Comparison of ENCODE assay signal across 8 cellular contexts in the genomic region with DNA sequence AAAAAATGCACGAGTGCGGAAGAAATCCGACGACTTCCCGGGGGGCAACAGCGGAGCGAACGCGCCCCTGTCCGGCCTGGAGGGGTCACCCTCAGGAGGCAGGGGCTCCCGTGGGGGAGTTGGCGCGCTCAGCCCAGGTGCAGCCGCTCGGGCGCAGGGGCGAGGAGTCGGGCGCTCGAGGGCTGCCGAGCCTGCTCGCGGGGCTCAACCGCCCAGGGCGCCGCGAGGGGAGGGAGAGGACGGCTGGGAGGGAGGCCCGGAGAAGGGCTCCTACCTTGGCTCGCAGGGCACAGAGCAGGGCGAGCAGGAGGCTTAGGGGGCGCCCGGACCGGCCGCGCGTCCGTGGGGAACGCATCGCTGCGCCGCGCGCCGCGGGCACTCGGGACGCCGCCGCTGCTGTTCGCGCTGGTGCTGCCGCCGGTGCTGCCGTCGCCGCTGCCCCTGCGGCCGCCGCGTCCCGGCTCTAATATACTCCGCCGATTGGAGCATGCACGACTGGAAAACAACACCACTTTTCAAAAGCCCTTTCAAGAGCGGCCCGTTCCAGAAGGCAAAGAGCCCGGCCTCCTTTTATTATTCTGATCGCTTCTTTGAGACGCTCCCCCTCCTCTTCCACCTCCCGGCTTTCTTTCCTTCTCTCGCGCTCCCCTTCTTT. TPM values are rescaled to one million over a fixed set of nuclear protein-coding genes. Genes with fewer than 3 reads are reported as not detected.
DNase-seq lines count a peak whose midpoint lies in the region; ATAC-seq and TF ChIP-seq lines count a peak whose summit lies in the region.

No MANE protein-coding gene starts in this region.

- DNase-seq in AG04450 (ENCODE audit: low read depth, low spot score) (no peak), PC-9 (peak in 1 of 2 experiments; percentile 27), caudate nucleus (lab: John Stamatoyannopoulos, UW) (peak in 36 of 61 donors; percentile 10 to 75 (median 51)), kidney epithelial cell (ENCODE audit: low read depth) (no peak)
- DNase-seq in stimulated activated naive CD8-positive, alpha-beta T cell treated with anti-CD3 and anti-CD28 coated beads, Interleukin-15, Interleukin-2, amounts not matched to agents 100 U/mL and 50 U/mL, for 24 hours: peak; percentile 24

- H3F3A ChIP-seq in PC-9 (ENCODE audit: insufficient read depth, low read depth): no peaks in the 10 kb centered on the region; the same call in 1 of the 2 replicates

- H3K79me2 ChIP-seq in PC-9 (ENCODE audit: low read depth): peaks cover 48% of the 10 kb centered on the region

- TF ChIP-seq CTCF in AG04450 (IDR thresholded peaks at IDR 0.05; ENCODE audit: low read depth, low read length): no peak
- no peak for TF ChIP-seq CTCF in PC-9 (conservative IDR thresholded peaks at IDR 0.05)
- TF ChIP-seq CTCF in kidney epithelial cell (IDR thresholded peaks at IDR 0.05; ENCODE audit: insufficient read depth, low read length, poor library complexity, severe bottlenecking): no peak

- peak overlapping the region; percentile 81 for H3K27ac ChIP-seq in AG04450 (ENCODE audit: low read depth, low read length)
- peak overlapping the region; percentile 97 for H3K27ac ChIP-seq in PC-9
- peak overlapping the region; percentile 86 for H3K27ac ChIP-seq in caudate nucleus (ENCODE audit: low read depth, low read length)

- H3K9me2 ChIP-seq in PC-9 (ENCODE audit: insufficient read depth): no peaks in the 10 kb centered on the region

- no peaks in the 10 kb centered on the region for H4K20me1 ChIP-seq in PC-9 (ENCODE audit: insufficient read depth)

- peak overlapping the region; percentile 74 for H2AFZ ChIP-seq in PC-9

- BruUV-seq in PC-9 (replicated peaks; lab: Mats Ljungman, UMichigan): TSS peak; percentile 55

- H3K36me3 ChIP-seq in PC-9 (ENCODE audit: low read depth): peaks cover 5% of the 10 kb centered on the region; the same call in 1 of the 2 replicates
- H3K36me3 ChIP-seq in kidney epithelial cell (ENCODE audit: control insufficient read depth, insufficient read depth, low read length): no peaks in the 10 kb centered on the region

- peak overlapping the region; percentile 79 for H3K4me2 ChIP-seq in PC-9

- CTCF ChIA-PET in AG04450 (lab: Charles Lee): interaction anchor here (1.3 to 2.0 kb wide), 3 partner anchors 10 to 532 kb away, joined by 4 to 9 read pairs (median 7); no protein-coding TSS in a partner anchor
- CTCF ChIA-PET in PC-9 (lab: Charles Lee): interaction anchor here (0.6 to 0.7 kb wide), 4 partner anchors 30 to 225 kb away, joined by 3 to 7 read pairs (median 3); no protein-coding TSS in a partner anchor

- intact Hi-C loops in PC-9 (cut with micrococcal nuclease; ENCODE audit: unreplicated experiment): loop anchor here (2.0 to 5.0 kb wide), 7 partner anchors 81 to 1056 kb away; no protein-coding TSS in a partner anchor

- POLR2A ChIA-PET in AG04450 (lab: Yijun Ruan, JAX) (interaction anchor here (0.7 to 1.6 kb wide), 9 partner anchors 20 to 494 kb away, joined by 3 to 8 read pairs (median 4); no protein-coding TSS in a partner anchor), PC-9 (lab: Charles Lee; ENCODE audit: unreplicated experiment) (interaction anchor here (0.6 kb wide), 1 partner anchor 357 kb away, joined by 6 read pairs; no protein-coding TSS in a partner anchor)

- no peaks in the 10 kb centered on the region for H3K27me3 ChIP-seq in AG04450 (ENCODE audit: control insufficient read depth, insufficient read depth, low read length)
- no peaks in the 10 kb centered on the region for H3K27me3 ChIP-seq in PC-9 (ENCODE audit: insufficient read depth, low read depth)
- no peaks in the 10 kb centered on the region for H3K27me3 ChIP-seq in kidney epithelial cell (ENCODE audit: control insufficient read depth, insufficient read depth, low read length)

- H3K4me3 ChIP-seq in AG04450 (ENCODE audit: low read depth, low read length) (peak overlapping the region; percentile 88), PC-9 (peak overlapping the region; percentile 84), kidney epithelial cell (ENCODE audit: low read depth, low read length) (peak overlapping the region; percentile 74)

- no peaks in the 10 kb centered on the region; the same call in 1 of the 2 replicates for H3K9me3 ChIP-seq in AG04450 (ENCODE audit: control insufficient read depth, insufficient read depth, low read length)
- no peaks in the 10 kb centered on the region for H3K9me3 ChIP-seq in PC-9 (ENCODE audit: insufficient read depth, low read depth)

- peaks cover 16% of the 10 kb centered on the region for H3K4me1 ChIP-seq in PC-9 (replicated peaks; ENCODE audit: insufficient read depth)

- TF ChIP-seq POLR2A in GM15510 (IDR thresholded peaks at IDR 0.05; ENCODE audit: borderline replicate concordance, extremely low read depth, insufficient read length): peak; percentile 2

- ATAC-seq in stimulated activated naive CD8-positive, alpha-beta T cell treated with anti-CD3 and anti-CD28 coated beads, Interleukin-15, Interleukin-2, amounts not matched to agents 100 U/mL and 50 U/mL, for 24 hours: no peak
- ATAC-seq in HG03097 (IDR thresholded peaks at IDR 0.05; ENCODE audit: low FRiP score, unreplicated experiment) (no peak), GM21528 (IDR thresholded peaks at IDR 0.05; ENCODE audit: low FRiP score, unreplicated experiment) (no peak)

RNA-seq across cellular contexts. Expression of a gene that starts 0.5 kb away (rescaled TPM):
- polyA plus RNA-seq in AG04450 (2011; rRNA removed): 13.5 and 17.9 TPM in 2 replicates
- 55.2 and 56.7 TPM in 2 replicates for polyA minus RNA-seq in AG04450 (2011; rRNA and poly(A)+ RNA removed)
- 42.9 and 51.5 TPM in 2 replicates for total RNA-seq in PC-9 (2021)
- total RNA-seq in kidney epithelial cell: 132 and 150 TPM in 2 replicates

Comparison
In these comparisons a context has a peak if more than half of its experiments do, and no peak if none do; other contexts are left out.
1. DNase-seq: peak in caudate nucleus (36 of 61) and stimulated activated naive CD8-positive, alpha-beta T cell treated with anti-CD3 and anti-CD28 coated beads, Interleukin-15, Interleukin-2, amounts not matched to agents 100 U/mL and 50 U/mL, for 24 hours (single experiment); none in AG04450 (single experiment) and kidney epithelial cell (single experiment).
2. Peak in every context shown above with its lines, with median percentiles within 50 percentile points of each other: H3K27ac ChIP-seq and H3K4me3 ChIP-seq.